ENCODE assay signal across 10 cellular contexts in the genomic region with DNA sequence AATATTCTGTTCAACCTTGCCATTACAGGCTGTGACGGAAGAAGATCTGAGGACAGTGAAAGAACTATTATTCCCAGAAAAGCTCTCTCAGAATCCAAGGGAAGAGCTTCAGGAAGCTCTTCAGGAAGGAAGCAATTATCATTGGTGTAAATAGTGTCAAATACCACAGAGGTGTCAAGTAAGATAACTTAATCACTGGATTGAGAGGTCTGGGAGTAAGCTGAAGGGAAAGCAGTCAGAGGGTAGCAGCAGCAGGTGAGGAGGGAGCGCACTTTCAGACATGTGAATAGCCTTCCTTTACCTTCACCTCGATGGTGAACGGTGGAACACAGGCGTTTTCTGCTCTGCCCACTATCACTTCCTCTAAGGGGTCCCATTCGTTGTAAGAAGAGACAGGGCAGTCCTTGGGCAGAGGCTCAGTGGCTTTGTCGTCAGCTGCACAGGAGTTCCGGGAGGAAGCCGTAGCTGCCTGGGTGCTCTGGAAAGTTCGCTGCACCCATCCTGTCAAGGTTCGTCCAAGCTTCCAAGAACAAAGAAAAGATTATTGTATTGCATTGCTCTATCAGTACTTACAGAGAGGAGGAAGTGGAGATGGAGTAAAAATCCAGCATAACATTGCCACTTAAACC. TPM values are rescaled to one million over a fixed set of nuclear protein-coding genes. Genes with fewer than 3 reads are reported as not detected.
DNase-seq lines count a peak whose midpoint lies in the region; ATAC-seq and TF ChIP-seq lines count a peak whose summit lies in the region.
"Had no signal": no experiment of that assay in that cellular context is flagged by ENCODE, and none has a peak within 500 bp of the region (broad histone marks: within the 10 kb centered on the region; RNA-seq: fewer than 3 reads in every experiment).

No MANE protein-coding gene starts in this region.

- TF ChIP-seq CTCF in GM20000 (IDR thresholded peaks at IDR 0.05; ENCODE audit: extremely low read depth, missing control alignments) (no peak), brain (conservative IDR thresholded peaks at IDR 0.05) (no peak)

- peaks cover 30% of the 10 kb centered on the region for H3K36me3 Mint-ChIP-seq in brain
- H3K36me3 Mint-ChIP-seq in stimulated activated effector memory CD8-positive, alpha-beta T cell treated with anti-CD3 and anti-CD28 coated beads, Interleukin-12 subunit alpha, Interleukin-12 subunit beta, amount 100 ng/mL, for 72 hours: no peaks in the 10 kb centered on the region
- no peaks in the 10 kb centered on the region for H3K36me3 Mint-ChIP-seq in activated CD4-positive, alpha-beta memory T cell treated with anti-CD3 and anti-CD28 coated beads, Interleukin-2, amount 10 ng/mL, durations not matched to agents 7 days and 5 days (ENCODE audit: low read depth)

- peak overlapping the region in 2 of 5 experiments; percentile 51 to 94 for H3K27ac Mint-ChIP-seq in brain
- no peak overlapping the region for H3K27ac Mint-ChIP-seq in stimulated activated effector memory CD8-positive, alpha-beta T cell treated with anti-CD3 and anti-CD28 coated beads, Interleukin-12 subunit alpha, Interleukin-12 subunit beta, amount 100 ng/mL, for 72 hours
- no peak overlapping the region for H3K27ac Mint-ChIP-seq in activated CD4-positive, alpha-beta memory T cell treated with anti-CD3 and anti-CD28 coated beads, Interleukin-2, amount 10 ng/mL, durations not matched to agents 7 days and 5 days

- H3K4me1 Mint-ChIP-seq in brain: peaks cover 73% of the 10 kb centered on the region
- peaks cover 23% of the 10 kb centered on the region for H3K4me1 Mint-ChIP-seq in stimulated activated effector memory CD8-positive, alpha-beta T cell treated with anti-CD3 and anti-CD28 coated beads, Interleukin-12 subunit alpha, Interleukin-12 subunit beta, amount 100 ng/mL, for 72 hours
- H3K4me1 Mint-ChIP-seq in activated CD4-positive, alpha-beta memory T cell treated with anti-CD3 and anti-CD28 coated beads, Interleukin-2, amount 10 ng/mL, durations not matched to agents 7 days and 5 days: peaks cover 11% of the 10 kb centered on the region

- DNase-seq in GM20000 (ENCODE audit: low spot score) (peak; percentile 12), midbrain (lab: John Stamatoyannopoulos, UW) (peak; percentile 39), NCI-H2029 (lab: John Stamatoyannopoulos, UW) (no peak), H4 (ENCODE audit: low spot score) (no peak), SW 1271 (lab: John Stamatoyannopoulos, UW) (no peak)
- no peak for DNase-seq in stimulated activated effector memory CD8-positive, alpha-beta T cell treated with anti-CD3 and anti-CD28 coated beads, Interleukin-12 subunit alpha, Interleukin-12 subunit beta, amount 100 ng/mL, for 72 hours (ENCODE audit: low spot score in 2 of 2)
- no peak for DNase-seq in activated CD4-positive, alpha-beta memory T cell treated with anti-CD3 and anti-CD28 coated beads, Interleukin-2, amount 10 ng/mL, durations not matched to agents 7 days and 5 days
- DNase-seq: GF-D8, NCI-H226 had no signal

- H3K4me3 Mint-ChIP-seq in brain: peak overlapping the region in 4 of 5 experiments; percentile 74 to 94 (median 90)
- H3K4me3 Mint-ChIP-seq in stimulated activated effector memory CD8-positive, alpha-beta T cell treated with anti-CD3 and anti-CD28 coated beads, Interleukin-12 subunit alpha, Interleukin-12 subunit beta, amount 100 ng/mL, for 72 hours: peak overlapping the region; percentile 68
- H3K4me3 Mint-ChIP-seq in activated CD4-positive, alpha-beta memory T cell treated with anti-CD3 and anti-CD28 coated beads, Interleukin-2, amount 10 ng/mL, durations not matched to agents 7 days and 5 days: no peak overlapping the region

- CTCF ChIA-PET in activated CD4-positive, alpha-beta memory T cell treated with anti-CD3 and anti-CD28 coated beads, Interleukin-2, amount 10 ng/mL, durations not matched to agents 7 days and 5 days (lab: Charles Lee): interaction anchor here (0.7 kb wide), 1 partner anchor 53 kb away, joined by 3 read pairs; no protein-coding TSS in a partner anchor

- POLR2A ChIA-PET in activated CD4-positive, alpha-beta memory T cell treated with anti-CD3 and anti-CD28 coated beads, Interleukin-2, amount 10 ng/mL, durations not matched to agents 7 days and 5 days (lab: Charles Lee): interaction anchor here (1.1 kb wide), 1 partner anchor 13 kb away, joined by 4 read pairs; no protein-coding TSS in a partner anchor

- peaks cover 0 to 13% (median 2%) of the 10 kb centered on the region in 5 experiments for H3K9me3 Mint-ChIP-seq in brain
- H3K9me3 Mint-ChIP-seq in stimulated activated effector memory CD8-positive, alpha-beta T cell treated with anti-CD3 and anti-CD28 coated beads, Interleukin-12 subunit alpha, Interleukin-12 subunit beta, amount 100 ng/mL, for 72 hours: no peaks in the 10 kb centered on the region
- no peaks in the 10 kb centered on the region for H3K9me3 Mint-ChIP-seq in activated CD4-positive, alpha-beta memory T cell treated with anti-CD3 and anti-CD28 coated beads, Interleukin-2, amount 10 ng/mL, durations not matched to agents 7 days and 5 days

- no peak for ATAC-seq in stimulated activated effector memory CD8-positive, alpha-beta T cell treated with anti-CD3 and anti-CD28 coated beads, Interleukin-12 subunit alpha, Interleukin-12 subunit beta, amount 100 ng/mL, for 72 hours

- peaks cover 22% of the 10 kb centered on the region for H3K27me3 Mint-ChIP-seq in brain
- H3K27me3 Mint-ChIP-seq in activated CD4-positive, alpha-beta memory T cell treated with anti-CD3 and anti-CD28 coated beads, Interleukin-2, amount 10 ng/mL, durations not matched to agents 7 days and 5 days: peaks cover 70% of the 10 kb centered on the region

RNA-seq across cellular contexts. Expression of a gene that starts 1.9 kb away (rescaled TPM):
- polyA plus RNA-seq in brain (ENCODE audit: insufficient read depth, low read depth, low replicate concordance): 58.9 TPM
- 0.78 and 1.2 TPM in 2 replicates for total RNA-seq in H4 (2014; rRNA removed; shearing (Covaris generic))
- total RNA-seq in activated CD4-positive, alpha-beta memory T cell treated with anti-CD3 and anti-CD28 coated beads, Interleukin-2, amount 10 ng/mL, durations not matched to agents 7 days and 5 days: 1 to 10 TPM; 1.9 to 2.2 TPM

Comparison
In these comparisons a context has a peak if more than half of its experiments do, and no peak if none do; other contexts are left out.
1. DNase-seq: peak in GM20000 (single experiment) and midbrain (single experiment); none in stimulated activated effector memory CD8-positive, alpha-beta T cell treated with anti-CD3 and anti-CD28 coated beads, Interleukin-12 subunit alpha, Interleukin-12 subunit beta, amount 100 ng/mL, for 72 hours (0 of 2), NCI-H2029 (single experiment), H4 (single experiment), SW 1271 (0 of 2) and activated CD4-positive, alpha-beta memory T cell treated with anti-CD3 and anti-CD28 coated beads, Interleukin-2, amount 10 ng/mL, durations not matched to agents 7 days and 5 days (single experiment).